16 cellular contexts compared by ENCODE assay signal in the genomic region with DNA sequence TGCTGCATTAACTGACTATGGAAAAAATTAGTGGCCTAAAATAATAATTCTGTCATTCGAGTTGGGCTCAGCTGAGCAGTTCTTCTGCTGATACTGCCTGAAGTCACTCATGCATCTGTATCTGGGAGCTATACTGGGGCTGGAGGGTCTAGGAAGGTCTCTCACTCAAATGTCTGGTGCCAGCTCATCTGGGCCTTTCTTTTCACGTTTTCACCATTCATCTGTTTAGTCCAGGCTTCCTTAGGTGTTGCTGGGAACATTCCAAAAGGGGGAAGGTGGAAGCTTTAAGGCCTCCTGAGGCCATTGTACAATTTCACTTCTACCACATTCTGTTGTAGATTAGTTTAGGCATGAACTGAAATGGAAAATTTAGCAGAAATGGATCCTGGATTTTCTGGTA. TPM values are rescaled to one million over a fixed set of nuclear protein-coding genes. Genes with fewer than 3 reads are reported as not detected.
DNase-seq lines count a peak whose midpoint lies in the region; ATAC-seq and TF ChIP-seq lines count a peak whose summit lies in the region.
"Had no signal": no experiment of that assay in that cellular context is flagged by ENCODE, and none has a peak within 500 bp of the region (broad histone marks: within the 10 kb centered on the region; RNA-seq: fewer than 3 reads in every experiment).

No MANE protein-coding gene starts in this region.

- TF ChIP-seq CTCF in left ventricle myocardium inferior (IDR thresholded peaks at IDR 0.05; ENCODE audit: borderline replicate concordance) (no peak), brain (conservative IDR thresholded peaks at IDR 0.05) (no peak), nephron progenitor cell (IDR thresholded peaks at IDR 0.05) (no peak), uterus (IDR thresholded peaks at IDR 0.05) (no peak)

- H3K4me1 ChIP-seq in left ventricle myocardium inferior = peaks cover 52% of the 10 kb centered on the region
- H3K4me1 ChIP-seq in uterus = peaks cover 0 to 4% of the 10 kb centered on the region in 2 donors

- H3K27me3 ChIP-seq in left ventricle myocardium inferior (ENCODE audit: low read depth) (no peaks in the 10 kb centered on the region), uterus (no peaks in the 10 kb centered on the region)
- H3K27me3 ChIP-seq: adrenal gland had no signal

- H3K36me3 Mint-ChIP-seq in brain (peaks cover 47% of the 10 kb centered on the region), nephron progenitor cell (ENCODE audit: low read depth) (peaks cover 87% of the 10 kb centered on the region)
- no peaks in the 10 kb centered on the region for H3K36me3 Mint-ChIP-seq in activated naive CD4-positive, alpha-beta T cell treated with anti-CD3 and anti-CD28 coated beads, Interleukin-2, amount 50 U/mL, for 72 hours

- intact Hi-C loops in left ventricle myocardium inferior (cut with micrococcal nuclease) = no loop called here
- intact Hi-C loops in Right ventricle myocardium superior (cut with DNase I) = no loop called here
- intact Hi-C loops in uterus (cut with DNase I; ENCODE audit: low total_unique reads) = no loop called here

- H3K27ac Mint-ChIP-seq in brain (peak overlapping the region in 4 of 5 experiments; percentile 1 to 67 (median 22)), nephron progenitor cell (peak overlapping the region; percentile 10)
- no peak overlapping the region for H3K27ac Mint-ChIP-seq in activated naive CD4-positive, alpha-beta T cell treated with anti-CD3 and anti-CD28 coated beads, Interleukin-2, amount 50 U/mL, for 72 hours
- H3K27ac Mint-ChIP-seq: T-helper 2 cell treated with Interferon-gamma antibody and Interleukin-4, amounts not matched to agents 5 μg/mL and 100 μg/mL, for 36 hours had no signal

- H3K36me3 ChIP-seq in left ventricle myocardium inferior (no peaks in the 10 kb centered on the region), uterus (no peaks in the 10 kb centered on the region)
- H3K36me3 ChIP-seq: adrenal gland had no signal

- peaks cover 27% of the 10 kb centered on the region for H3K4me1 Mint-ChIP-seq in brain
- peaks cover 17% of the 10 kb centered on the region for H3K4me1 Mint-ChIP-seq in nephron progenitor cell

- no peak for DNase-seq in left ventricle myocardium inferior
- no peak for DNase-seq in Right ventricle myocardium superior
- DNase-seq in nephron progenitor cell = no peak
- DNase-seq in uterus = no peak
- no peak for DNase-seq in activated naive CD4-positive, alpha-beta T cell treated with anti-CD3 and anti-CD28 coated beads, Interleukin-2, amount 50 U/mL, for 72 hours (ENCODE audit: low spot score in 2 of 2)
- DNase-seq in stimulated activated CD4-positive, alpha-beta T cell treated with anti-CD3 and anti-CD28 coated beads, Interleukin-4, amount 100 ng/mL, for 4 hours = no peak
- no peak for DNase-seq in COLO668 (lab: John Stamatoyannopoulos, UW; ENCODE audit: unreplicated experiment)
- DNase-seq: activated CD4-positive, alpha-beta T cell treated with anti-CD3 and anti-CD28 coated beads, Interleukin-2, amount 50 U/mL, for 1 hour; activated T-cell treated with anti-CD3 and anti-CD28 coated beads, Interleukin-2, amount 50 U/mL, for 48 hours; adrenal gland; GOT3; NCI-H1930; NCI-H69; stimulated activated naive CD8-positive, alpha-beta T cell treated with anti-CD3 and anti-CD28 coated beads, Interleukin-15, Interleukin-2, amounts not matched to agents 100 U/mL and 50 U/mL, for 24 hours had no signal

- H3K27ac ChIP-seq in left ventricle myocardium inferior (replicated peaks) (peak overlapping the region; percentile 82), uterus (peak overlapping the region; percentile 60 to 80)

- no peak for ATAC-seq in Right ventricle myocardium superior (ENCODE audit: poor library complexity)
- ATAC-seq in activated naive CD4-positive, alpha-beta T cell treated with anti-CD3 and anti-CD28 coated beads, Interleukin-2, amount 50 U/mL, for 72 hours = no peak
- ATAC-seq: stimulated activated naive CD8-positive, alpha-beta T cell treated with anti-CD3 and anti-CD28 coated beads, Interleukin-15, Interleukin-2, amounts not matched to agents 100 U/mL and 50 U/mL, for 24 hours had no signal

- no peak overlapping the region for H3K4me3 Mint-ChIP-seq in brain
- no peak overlapping the region for H3K4me3 Mint-ChIP-seq in nephron progenitor cell
- H3K4me3 Mint-ChIP-seq: T-helper 2 cell treated with Interferon-gamma antibody and Interleukin-4, amounts not matched to agents 5 μg/mL and 100 μg/mL, for 36 hours had no signal

- no peak for TF ChIP-seq POLR2A in uterus (IDR thresholded peaks at IDR 0.05)

- H3K4me3 ChIP-seq in left ventricle myocardium inferior = no peak overlapping the region
- no peak overlapping the region for H3K4me3 ChIP-seq in uterus
- H3K4me3 ChIP-seq: adrenal gland had no signal

- H3K9me3 ChIP-seq in left ventricle myocardium inferior (replicated peaks) = peaks cover 6% of the 10 kb centered on the region
- no peaks in the 10 kb centered on the region for H3K9me3 ChIP-seq in uterus
- H3K9me3 ChIP-seq: adrenal gland had no signal

- H3K9me3 Mint-ChIP-seq in brain (peaks cover 0 to 6% (median 5%) of the 10 kb centered on the region in 5 experiments), nephron progenitor cell (peaks cover 18% of the 10 kb centered on the region)
- H3K9me3 Mint-ChIP-seq in activated naive CD4-positive, alpha-beta T cell treated with anti-CD3 and anti-CD28 coated beads, Interleukin-2, amount 50 U/mL, for 72 hours = no peaks in the 10 kb centered on the region
- H3K9me3 Mint-ChIP-seq: T-helper 2 cell treated with Interferon-gamma antibody and Interleukin-4, amounts not matched to agents 5 μg/mL and 100 μg/mL, for 36 hours had no signal

- H3K27me3 Mint-ChIP-seq in brain (no peaks in the 10 kb centered on the region), nephron progenitor cell (ENCODE audit: low read depth, poor library complexity) (peaks cover 3% of the 10 kb centered on the region)

RNA-seq across cellular contexts. Expression of a gene that starts 28.0 kb away (rescaled TPM):
- total RNA-seq in left ventricle myocardium inferior (67.9 TPM), Right ventricle myocardium superior (73.8 TPM), uterus (100 to 1,000 TPM; 168 to 230 (median 194) TPM)
- 6.4 TPM for polyA plus RNA-seq in brain (ENCODE audit: insufficient read depth, low read depth, low replicate concordance)
- total RNA-seq in activated naive CD4-positive, alpha-beta T cell treated with anti-CD3 and anti-CD28 coated beads, Interleukin-2, amount 50 U/mL, for 72 hours = under 1 TPM; 0.62 to 0.75 TPM

Comparison
In these comparisons a context has a peak if more than half of its experiments do, and no peak if none do; other contexts are left out.
1. H3K27ac Mint-ChIP-seq: peak in brain (4 of 5) and nephron progenitor cell (single experiment); none in activated naive CD4-positive, alpha-beta T cell treated with anti-CD3 and anti-CD28 coated beads, Interleukin-2, amount 50 U/mL, for 72 hours (0 of 2).
2. RNA of a gene that starts 28.0 kb away (total RNA-seq): 168 to 230 TPM in uterus, 73.8 TPM in Right ventricle myocardium superior (single experiment) and 67.9 TPM in left ventricle myocardium inferior (single experiment); 0.62 to 0.75 TPM in activated naive CD4-positive, alpha-beta T cell treated with anti-CD3 and anti-CD28 coated beads, Interleukin-2, amount 50 U/mL, for 72 hours; every median in the first group is over 10 times any median in the second.